1 cellular context compared by ENCODE assay signal in genomic region chr5:177445052-177446016, GRCh38.
TF ChIP-seq lines count a peak whose summit lies in the region.

No MANE protein-coding gene starts in this region.

TF ChIP-seq in GM23338, 12 proteins besides CTCF, POLR2A, EP300 and RAD21 (continued from another document):
- TF ChIP-seq ETS1 (IDR thresholded peaks at IDR 0.05) (no peak), ZNF331 (CRISPR knock-in tag; IDR thresholded peaks at IDR 0.05; ENCODE audit: low read depth) (no peak), ZNF462 (CRISPR knock-in tag; IDR thresholded peaks at IDR 0.05) (no peak), EZH2phosphoT487 (IDR thresholded peaks at IDR 0.05; ENCODE audit: unreplicated experiment) (no peak), ZNF114 (CRISPR knock-in tag; IDR thresholded peaks at IDR 0.05) (no peak), REST (IDR thresholded peaks at IDR 0.05; ENCODE audit: unreplicated experiment) (no peak), EZH2 (IDR thresholded peaks at IDR 0.05; ENCODE audit: low read depth, unreplicated experiment) (no peak), POLR2AphosphoS5 (IDR thresholded peaks at IDR 0.05; ENCODE audit: low read depth) (no peak; the same call in 1 of the 2 replicates), STAT1 (IDR thresholded peaks at IDR 0.05; ENCODE audit: unreplicated experiment) (no peak)
